ENCODE assay signal across 8 cellular contexts in the genomic region with DNA sequence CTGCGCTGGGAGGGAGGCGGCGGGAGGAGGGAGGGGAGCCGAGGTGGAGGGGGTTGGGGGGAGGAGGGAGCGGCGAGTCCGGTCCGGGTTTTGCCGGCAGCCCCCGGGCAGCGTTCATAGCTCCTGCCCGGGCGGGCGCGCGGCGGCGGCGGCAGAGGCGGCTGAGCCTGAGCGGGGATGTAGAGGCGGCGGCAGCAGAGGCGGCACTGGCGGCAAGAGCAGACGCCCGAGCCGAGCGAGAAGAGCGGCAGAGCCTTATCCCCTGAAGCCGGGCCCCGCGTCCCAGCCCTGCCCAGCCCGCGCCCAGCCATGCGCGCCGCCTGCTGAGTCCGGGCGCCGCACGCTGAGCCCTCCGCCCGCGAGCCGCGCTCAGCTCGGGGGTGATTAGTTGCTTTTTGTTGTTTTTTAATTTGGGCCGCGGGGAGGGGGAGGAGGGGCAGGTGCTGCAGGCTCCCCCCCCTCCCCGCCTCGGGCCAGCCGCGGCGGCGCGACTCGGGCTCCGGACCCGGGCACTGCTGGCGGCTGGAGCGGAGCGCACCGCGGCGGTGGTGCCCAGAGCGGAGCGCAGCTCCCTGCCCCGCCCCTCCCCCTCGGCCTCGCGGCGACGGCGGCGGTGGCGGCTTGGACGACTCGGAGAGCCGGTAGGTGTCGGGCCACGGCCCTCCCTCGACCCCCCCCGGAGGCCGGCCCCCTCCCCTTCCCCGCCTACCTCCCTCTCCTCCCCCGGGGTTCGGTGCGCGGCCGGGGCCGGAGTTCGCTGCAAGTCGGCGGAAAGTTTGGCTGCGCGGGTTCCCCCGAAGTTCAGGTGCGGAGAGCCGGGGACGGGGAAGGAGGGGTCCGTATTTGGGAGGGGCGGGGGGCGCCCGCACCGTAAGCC. TPM values are rescaled to one million over a fixed set of nuclear protein-coding genes. Genes with fewer than 3 reads are reported as not detected.
DNase-seq lines count a peak whose midpoint lies in the region; ATAC-seq and TF ChIP-seq lines count a peak whose summit lies in the region.

CXXC5 (plus strand) TSS at position 145 of the 877 bp plus-strand sequence. CDS start 32,175 bp downstream, outside the sequence.

- peak within 1 kb of the TSS; percentile 58 to 72 for H3K27ac ChIP-seq in esophagus (ENCODE audit: low read depth in 2 of 2, low read length in 1 of 2)

- peak within 1 kb of the TSS; percentile 65 to 74 for H3K4me3 ChIP-seq in esophagus (ENCODE audit: low read depth in 1 of 2, low read length in 2 of 2)

- no peaks in the 10 kb centered on the region for H3K9me3 ChIP-seq in esophagus (ENCODE audit: control insufficient read depth in 2 of 2, insufficient read depth in 1 of 2, low read depth in 1 of 2, low read length in 1 of 2)

- peaks cover 2 to 20% of the 10 kb centered on the region in 2 donors for H3K4me1 ChIP-seq in esophagus (ENCODE audit: control insufficient read depth in 2 of 2, insufficient read depth in 2 of 2, low read length in 1 of 2)

- DNase-seq in NCI-H2107 treated with DMSO at 0.1 percent for 48 hours (lab: John Stamatoyannopoulos, UW; ENCODE audit: unreplicated experiment) (peak; percentile 32), NCI-H2107 (lab: John Stamatoyannopoulos, UW) (no peak), NCI-H524 (lab: John Stamatoyannopoulos, UW) (peak; percentile 59 to 82), middle frontal gyrus (ENCODE audit: extremely low spot score, low spot score) (peak; percentile 58)
- peak; percentile 65 for DNase-seq in activated CD8-positive, alpha-beta memory T cell treated with anti-CD3 and anti-CD28 coated beads, Interleukin-2, amount 50 U/mL, for 4 hours

- peak; percentile 30 for ATAC-seq in HG03039 (IDR thresholded peaks at IDR 0.05; ENCODE audit: unreplicated experiment)

- TF ChIP-seq CTCF in subcutaneous adipose tissue (IDR thresholded peaks at IDR 0.05; ENCODE audit: low read depth), result no peak

- no peaks in the 10 kb centered on the region for H3K36me3 ChIP-seq in esophagus (ENCODE audit: control insufficient read depth in 2 of 2, insufficient read depth in 2 of 2, low read length in 1 of 2)

- 0 to 1% methylated on average over 67 to 106 of the region's 106 CpGs for WGBS in esophagus, 2 donors

- peaks cover 0 to 3% of the 10 kb centered on the region in 2 donors for H3K27me3 ChIP-seq in esophagus (ENCODE audit: control insufficient read depth in 1 of 2, insufficient read depth in 2 of 2, low read length in 2 of 2)

RNA-seq across cellular contexts. Expression of gene CXXC5, which starts in this region (rescaled TPM):
- 10 to 100 TPM; 21.9 to 27.8 TPM for polyA plus RNA-seq in esophagus
- 10 to 100 TPM; 19.1 to 68.4 (median 45.7) TPM for total RNA-seq in subcutaneous adipose tissue
